In genomic region chr13:21902709-21903098, GRCh38 we compare ENCODE assay signal across 20 cellular contexts.
"Had no signal": no experiment of that assay in that cellular context is flagged by ENCODE, and none has a peak within 500 bp of the region (broad histone marks: within the 10 kb centered on the region; RNA-seq: fewer than 3 reads in every experiment).

No MANE protein-coding gene starts in this region.

- H3K4me3 Mint-ChIP-seq: nephron progenitor cell; stimulated activated effector memory CD8-positive, alpha-beta T cell treated with anti-CD3 and anti-CD28 coated beads, Interleukin-12 subunit alpha, Interleukin-12 subunit beta, amount 100 ng/mL, for 72 hours; stimulated activated naive CD8-positive, alpha-beta T cell treated with anti-CD3 and anti-CD28 coated beads, Interleukin-15, Interleukin-2, amounts not matched to agents 100 ng/mL and 50 ng/mL, for 24 hours had no signal

- H3K36me3 Mint-ChIP-seq: naive B cell; stimulated activated effector memory CD8-positive, alpha-beta T cell treated with anti-CD3 and anti-CD28 coated beads, Interleukin-12 subunit alpha, Interleukin-12 subunit beta, amount 100 ng/mL, for 72 hours had no signal

- H3K4me3 ChIP-seq: heart right ventricle, left lung, lung, psoas muscle, right lobe of liver, transverse colon had no signal

- DNase-seq: dermis blood vessel endothelial cell; erythroblast; heart right ventricle; hypothalamus; kidney glomerular epithelial cell; left lung; mesenchymal stem cell; midbrain; naive B cell; nephron progenitor cell; psoas muscle; retina; right lobe of liver; stimulated activated CD4-positive, alpha-beta T cell treated with anti-CD3 and anti-CD28 coated beads, Interleukin-4, amount 100 ng/mL, for 1 hour; stimulated activated CD8-positive, alpha-beta memory T cell treated with anti-CD3 and anti-CD28 coated beads, Interleukin-4, amount 100 ng/mL, for 48 hours; transverse colon had no signal

- H3K36me3 ChIP-seq: heart right ventricle, left lung, right lobe of liver, thoracic aorta, transverse colon had no signal

- H3K27me3 Mint-ChIP-seq: stimulated activated naive CD8-positive, alpha-beta T cell treated with anti-CD3 and anti-CD28 coated beads, Interleukin-15, Interleukin-2, amounts not matched to agents 100 ng/mL and 50 ng/mL, for 24 hours had no signal

- H3K9me3 ChIP-seq: heart right ventricle, left lung, psoas muscle, right lobe of liver, thoracic aorta, transverse colon had no signal

- H3K4me1 Mint-ChIP-seq: naive B cell; stimulated activated effector memory CD8-positive, alpha-beta T cell treated with anti-CD3 and anti-CD28 coated beads, Interleukin-12 subunit alpha, Interleukin-12 subunit beta, amount 100 ng/mL, for 72 hours had no signal

- H3K27me3 ChIP-seq: left lung, right lobe of liver, transverse colon had no signal

- H3K4me1 ChIP-seq: left lung, psoas muscle, right lobe of liver had no signal

- H3K27ac ChIP-seq: heart right ventricle, left lung, psoas muscle, right lobe of liver had no signal

- H3K9me3 Mint-ChIP-seq: naive B cell; nephron progenitor cell; stimulated activated effector memory CD8-positive, alpha-beta T cell treated with anti-CD3 and anti-CD28 coated beads, Interleukin-12 subunit alpha, Interleukin-12 subunit beta, amount 100 ng/mL, for 72 hours; stimulated activated naive CD8-positive, alpha-beta T cell treated with anti-CD3 and anti-CD28 coated beads, Interleukin-15, Interleukin-2, amounts not matched to agents 100 ng/mL and 50 ng/mL, for 24 hours had no signal

- ATAC-seq: stimulated activated effector memory CD8-positive, alpha-beta T cell treated with anti-CD3 and anti-CD28 coated beads, Interleukin-12 subunit alpha, Interleukin-12 subunit beta, amount 100 ng/mL, for 72 hours had no signal
